ENCODE assay signal across 1 cellular context in the genomic region with DNA sequence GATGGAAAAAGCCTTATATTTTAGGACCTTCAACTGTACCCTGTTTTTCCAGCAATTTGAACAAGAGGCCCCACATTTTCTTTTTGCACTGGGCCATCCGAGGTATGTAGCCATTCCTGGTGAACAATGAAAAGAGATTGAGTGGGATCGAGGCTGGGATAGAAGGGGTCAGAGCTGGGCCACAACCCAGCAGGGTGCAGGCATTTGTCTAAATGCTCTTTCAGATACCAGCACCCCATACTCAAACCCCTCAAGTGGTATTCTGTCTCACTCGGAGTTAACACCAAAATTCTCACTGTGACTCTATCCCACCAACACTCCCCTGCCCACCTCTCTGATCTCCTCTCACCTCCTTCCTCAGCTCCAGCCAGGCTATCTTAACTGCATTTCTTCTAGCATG.
TF ChIP-seq lines count a peak whose summit lies in the region.

No MANE protein-coding gene starts in this region.

TF ChIP-seq in IMR-90, 13 proteins besides CTCF, POLR2A, EP300 and RAD21:
- TF ChIP-seq MAZ (IDR thresholded peaks at IDR 0.05; ENCODE audit: borderline replicate concordance, low read depth, low read length) (no peak), ELK1 (IDR thresholded peaks at IDR 0.05; ENCODE audit: borderline replicate concordance, low read depth, low read length) (no peak), RFX5 (IDR thresholded peaks at IDR 0.05; ENCODE audit: low read depth, low read length) (no peak), MAFK (IDR thresholded peaks at IDR 0.05; ENCODE audit: low read depth, low read length) (no peak), MXI1 (IDR thresholded peaks at IDR 0.05; ENCODE audit: borderline replicate concordance, low read depth, low read length) (no peak), NFE2L2 (IDR thresholded peaks at IDR 0.05; ENCODE audit: low read depth, low read length) (no peak), RCOR1 (IDR thresholded peaks at IDR 0.05; ENCODE audit: insufficient replicate concordance, low read length) (no peak), FOS (IDR thresholded peaks at IDR 0.05; ENCODE audit: low read depth, low read length) (no peak), SMC3 (IDR thresholded peaks at IDR 0.05; ENCODE audit: low read depth, low read length) (no peak), CEBPB (IDR thresholded peaks at IDR 0.05; ENCODE audit: low read depth, low read length) (no peak), CHD1 (IDR thresholded peaks at IDR 0.05; ENCODE audit: low read depth, low read length) (no peak), BHLHE40 (IDR thresholded peaks at IDR 0.05; ENCODE audit: low read depth, low read length) (no peak), USF2 (IDR thresholded peaks at IDR 0.05; ENCODE audit: low read depth, low read length) (no peak)
